Comparison of ENCODE assay signal across 8 cellular contexts in the genomic region with DNA sequence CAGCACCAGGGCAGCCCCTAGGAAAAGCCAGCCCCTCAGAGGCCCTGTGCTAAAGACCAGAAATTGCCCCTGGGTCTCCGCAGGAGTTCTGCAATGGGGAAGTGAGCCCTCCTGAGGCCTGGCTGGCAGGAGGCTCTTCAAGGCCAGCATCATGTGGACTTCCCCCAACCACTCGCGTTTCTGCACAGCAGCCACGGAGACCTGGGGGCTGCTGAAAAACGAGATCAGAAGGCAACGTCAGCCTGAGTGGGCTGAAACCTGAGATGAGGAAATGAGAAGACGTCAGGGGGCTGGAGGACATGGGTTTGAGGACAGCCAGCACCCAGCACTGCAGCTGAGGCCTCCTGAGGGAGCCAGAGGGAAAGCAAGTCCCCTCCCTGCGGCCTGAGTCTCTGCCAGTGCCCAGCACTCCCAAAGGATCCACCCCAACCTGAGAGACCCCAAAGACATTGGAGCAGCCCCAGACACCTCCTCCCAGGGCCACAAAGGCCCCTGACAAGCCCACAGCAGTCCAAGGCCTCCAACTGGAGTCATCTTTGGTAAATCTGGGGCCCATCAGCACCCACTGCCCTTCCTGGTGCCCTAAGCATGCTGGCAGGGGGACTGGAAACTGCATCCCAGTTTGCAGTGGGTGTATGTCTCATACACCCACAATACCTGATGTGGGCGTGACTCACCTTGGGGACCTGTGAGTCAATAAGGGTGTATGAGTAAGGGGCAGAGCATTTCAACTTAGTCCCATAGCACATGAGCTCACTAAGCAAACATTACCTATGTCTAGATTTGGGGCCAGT. TPM values are rescaled to one million over a fixed set of nuclear protein-coding genes. Genes with fewer than 3 reads are reported as not detected.
DNase-seq lines count a peak whose midpoint lies in the region; ATAC-seq and TF ChIP-seq lines count a peak whose summit lies in the region.

No MANE protein-coding gene starts in this region.

- H3K36me3 ChIP-seq in heart right ventricle (no peaks in the 10 kb centered on the region), esophagus squamous epithelium (no peaks in the 10 kb centered on the region)

- H3K27ac ChIP-seq in heart right ventricle (no peak overlapping the region), esophagus squamous epithelium (peak overlapping the region in 1 of 4 donors; percentile 16)

- TF ChIP-seq POLR2A in esophagus squamous epithelium (IDR thresholded peaks at IDR 0.05), result no peak

- DNase-seq in Right ventricle myocardium inferior (ENCODE audit: missing footprints) (peak; percentile 63), heart right ventricle (no peak), UCSD-AML1 (lab: John Stamatoyannopoulos, UW; ENCODE audit: unreplicated experiment) (peak; percentile 63), iris pigment epithelial cell (ENCODE audit: low read depth) (peak; percentile 61), NCI-H510A treated with DMSO at 0.1 percent for 48 hours (lab: John Stamatoyannopoulos, UW) (no peak), esophagus squamous epithelium (lab: John Stamatoyannopoulos, UW) (no peak), ureter (ENCODE audit: low spot score) (no peak)

- H3K4me3 ChIP-seq in heart right ventricle (no peak overlapping the region), esophagus squamous epithelium (no peak overlapping the region)

- WGBS in heart right ventricle, 2 donors, result 75 to 77% methylated on average over 9 of the region's 9 CpGs
- 51 to 76% methylated on average over 2 to 3 of the region's 9 CpGs for WGBS in esophagus squamous epithelium, 2 donors

- intact Hi-C loops in Right ventricle myocardium inferior (cut with DNase I), result no loop called here
- intact Hi-C loops in heart right ventricle (cut with DNase I), result no loop called here
- intact Hi-C loops in esophagus squamous epithelium (cut with DNase I), result no loop called here

- H3K27me3 ChIP-seq in heart right ventricle (peaks cover 0 to 19% (median 0%) of the 10 kb centered on the region in 7 donors), esophagus squamous epithelium (peaks cover 0 to 15% (median 0%) of the 10 kb centered on the region in 4 donors)

- H3K4me1 ChIP-seq in heart right ventricle, result peaks cover 0 to 30% (median 0%) of the 10 kb centered on the region in 9 donors
- peaks cover 8 to 47% (median 11%) of the 10 kb centered on the region in 3 donors for H3K4me1 ChIP-seq in esophagus squamous epithelium

- TF ChIP-seq CTCF in heart right ventricle (IDR thresholded peaks at IDR 0.05) (no peak), esophagus squamous epithelium (IDR thresholded peaks at IDR 0.05) (no peak)

- no peak for ATAC-seq in Right ventricle myocardium inferior
- no peak for ATAC-seq in heart right ventricle
- ATAC-seq in HG03159 (IDR thresholded peaks at IDR 0.05; ENCODE audit: unreplicated experiment), result peak; percentile 28

- H3K9me3 ChIP-seq in heart right ventricle (no peaks in the 10 kb centered on the region), esophagus squamous epithelium (no peaks in the 10 kb centered on the region)

RNA-seq across cellular contexts. Expression of a gene that starts 29.2 kb away (rescaled TPM):
- total RNA-seq in Right ventricle myocardium inferior (0.24 TPM), heart right ventricle (1 to 10 TPM in 8 of 10 donors, under 1 TPM in 2; 0.60 to 3.6 (median 2.2) TPM), esophagus squamous epithelium (10 to 100 TPM in 2 of 4 donors, 1 to 10 TPM in 2; 1.3 to 17.0 (median 9.5) TPM), ureter (2.4 TPM)
- under 1 TPM; 0.06 to 0.44 TPM for polyA plus RNA-seq in heart right ventricle

RNA-seq across cellular contexts. Expression of a gene that starts 37.1 kb away (rescaled TPM):
- total RNA-seq in Right ventricle myocardium inferior (1.6 TPM), heart right ventricle (1 to 10 TPM in 8 of 10 donors, under 1 TPM in 2; 0.61 to 5.1 (median 1.8) TPM), esophagus squamous epithelium (1 to 10 TPM; 1.2 to 7.5 (median 2.9) TPM), ureter (2.2 TPM)
- polyA plus RNA-seq in heart right ventricle, result under 1 TPM; 0.59 to 0.99 TPM

Comparison
In these comparisons a context has a peak if more than half of its experiments do, and no peak if none do; other contexts are left out.
1. DNase-seq: peak in Right ventricle myocardium inferior (single experiment), UCSD-AML1 (single experiment) and iris pigment epithelial cell (single experiment); none in heart right ventricle (0 of 2), NCI-H510A treated with DMSO at 0.1 percent for 48 hours (single experiment), esophagus squamous epithelium (single experiment) and ureter (single experiment).